1 cellular context compared by ENCODE assay signal in the genomic region with DNA sequence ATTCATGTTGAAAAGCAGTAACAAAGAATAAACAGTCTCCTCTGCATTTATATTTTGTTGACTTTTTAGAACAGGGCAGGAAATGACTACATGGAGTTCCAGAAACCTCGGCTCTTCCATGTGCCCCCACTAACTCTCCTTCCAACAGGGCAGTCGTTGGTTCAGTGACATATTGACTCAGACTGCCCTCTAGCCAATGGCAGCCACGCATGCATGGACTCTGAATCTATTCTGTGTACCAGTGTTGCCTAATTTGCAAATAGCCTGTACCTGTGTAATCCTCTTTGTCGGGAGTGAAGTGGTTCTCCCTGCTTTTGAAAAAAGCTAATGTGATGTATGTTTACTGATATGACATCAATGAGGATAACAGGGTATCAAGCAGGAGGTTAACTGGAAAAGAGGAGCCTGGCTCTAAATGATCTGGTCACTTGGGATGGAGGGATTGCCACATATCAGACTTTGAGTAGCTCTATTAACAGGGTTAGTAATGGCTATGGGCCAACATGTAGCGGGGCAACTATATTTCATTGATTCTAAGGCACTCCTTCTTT.
TF ChIP-seq lines count a peak whose summit lies in the region.

No MANE protein-coding gene starts in this region.

TF ChIP-seq in IMR-90, 13 proteins besides CTCF, POLR2A, EP300 and RAD21 (continued from another document):
- no peak for TF ChIP-seq CHD1 (IDR thresholded peaks at IDR 0.05; ENCODE audit: low read depth, low read length)
- TF ChIP-seq, protein P1, sequence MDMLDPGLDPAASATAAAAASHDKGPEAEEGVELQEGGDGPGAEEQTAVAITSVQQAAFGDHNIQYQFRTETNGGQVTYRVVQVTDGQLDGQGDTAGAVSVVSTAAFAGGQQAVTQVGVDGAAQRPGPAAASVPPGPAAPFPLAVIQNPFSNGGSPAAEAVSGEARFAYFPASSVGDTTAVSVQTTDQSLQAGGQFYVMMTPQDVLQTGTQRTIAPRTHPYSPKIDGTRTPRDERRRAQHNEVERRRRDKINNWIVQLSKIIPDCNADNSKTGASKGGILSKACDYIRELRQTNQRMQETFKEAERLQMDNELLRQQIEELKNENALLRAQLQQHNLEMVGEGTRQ (IDR thresholded peaks at IDR 0.05; ENCODE audit: low read depth, low read length) = no peak
- no peak for TF ChIP-seq NFE2L2 (IDR thresholded peaks at IDR 0.05; ENCODE audit: low read depth, low read length)
- TF ChIP-seq RFX5 (IDR thresholded peaks at IDR 0.05; ENCODE audit: low read depth, low read length) = no peak
